ENCODE assay signal across 26 cellular contexts in the genomic region with DNA sequence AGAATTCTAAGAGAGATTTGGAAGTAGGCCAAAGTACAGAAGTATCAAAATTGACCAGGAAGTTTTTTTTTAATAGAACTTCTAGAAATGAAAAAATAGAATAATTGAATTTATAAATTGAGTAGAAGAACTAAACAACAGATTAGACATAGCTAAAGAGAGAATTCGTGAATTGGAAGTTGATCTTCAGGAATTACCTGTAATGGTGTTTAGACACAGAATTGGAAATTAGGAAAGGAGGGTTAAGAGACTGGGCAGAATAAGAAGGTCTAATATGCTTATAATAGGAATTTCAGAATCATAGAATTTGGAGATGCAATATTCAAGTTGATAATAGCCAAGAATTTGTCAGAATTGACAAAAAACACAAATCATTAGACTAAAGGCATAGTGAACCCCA.
"Had no signal": no experiment of that assay in that cellular context is flagged by ENCODE, and none has a peak within 500 bp of the region (broad histone marks: within the 10 kb centered on the region; RNA-seq: fewer than 3 reads in every experiment).

No MANE protein-coding gene starts in this region.

- H3K27ac ChIP-seq: HL-60, Peyer's patch, SJCRH30 had no signal

- ATAC-seq: PC-3, Right ventricle myocardium inferior, T-cell had no signal

- H3K27me3 ChIP-seq: MG63, Peyer's patch, SJCRH30 had no signal

- H3K4me3 Mint-ChIP-seq: T-cell had no signal

- H3K4me3 ChIP-seq: MG63, Peyer's patch, SJCRH30 had no signal

- H3K36me3 ChIP-seq: MG63, Peyer's patch, SJCRH30 had no signal

- H3K27me3 Mint-ChIP-seq: T-cell had no signal

- FAIRE-seq: HTR-8/SVneo had no signal

- H3K27ac Mint-ChIP-seq: T-cell had no signal

- H3K4me1 ChIP-seq: SJCRH30 had no signal

- DNase-seq: Karpas-422, KG1, MG63, NCI-H1092, NCI-H1105 treated with DMSO at 0.1 percent for 48 hours, NCI-H1417 treated with DMSO at 0.1 percent for 48 hours, NCI-H146, NCI-H1694 treated with DMSO at 0.1 percent for 48 hours, NCI-H1930, NCI-H2081, NCI-H2171, NCI-H226, NCI-H446, NCI-H510A, NCI-H524 treated with DMSO at 0.1 percent for 48 hours, NCI-H69, NCI-H774, PC-3, Peyer's patch, SHP77 treated with DMSO at 0.1 percent for 48 hours, SJCRH30, SW 1271, T-cell had no signal

- H3K9me3 ChIP-seq: Peyer's patch had no signal
